Comparison of ENCODE assay signal across 19 cellular contexts in the genomic region with DNA sequence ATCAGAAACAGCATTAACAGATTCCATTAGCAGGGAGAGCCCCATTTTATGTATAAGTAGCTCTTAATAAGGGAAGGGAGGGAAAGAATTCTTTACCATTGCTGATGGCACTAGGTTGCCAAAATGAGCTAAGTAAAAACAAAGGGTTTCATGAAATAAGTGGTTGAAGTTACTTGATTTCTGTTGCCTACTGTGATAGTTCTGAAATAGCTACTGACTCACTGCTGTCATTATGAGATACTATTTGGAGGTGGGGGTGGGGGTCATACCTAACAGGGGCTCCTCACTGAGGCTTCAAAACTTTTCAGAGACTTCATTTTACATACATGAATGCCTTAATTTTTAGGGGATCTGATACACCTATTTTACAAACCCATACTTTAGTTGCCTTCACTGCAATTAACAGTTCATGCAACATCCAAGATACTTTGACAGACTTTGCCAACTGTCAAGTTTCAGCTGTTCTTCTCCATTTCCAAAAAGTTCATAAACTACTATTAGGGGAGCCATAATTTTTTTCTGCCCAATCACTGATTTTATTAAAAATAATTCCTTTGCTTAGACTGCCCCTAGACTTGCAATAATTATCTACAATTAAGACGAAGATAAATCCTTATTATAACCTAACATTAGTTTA. TPM values are rescaled to one million over a fixed set of nuclear protein-coding genes. Genes with fewer than 3 reads are reported as not detected.
DNase-seq lines count a peak whose midpoint lies in the region; ATAC-seq and TF ChIP-seq lines count a peak whose summit lies in the region.
"Had no signal": no experiment of that assay in that cellular context is flagged by ENCODE, and none has a peak within 500 bp of the region (broad histone marks: within the 10 kb centered on the region; RNA-seq: fewer than 3 reads in every experiment).

No MANE protein-coding gene starts in this region.

- H3K4me3 Mint-ChIP-seq in MCF 10A (ENCODE audit: unreplicated experiment), result peak overlapping the region; percentile 0
- peak overlapping the region; percentile 41 for H3K4me3 Mint-ChIP-seq in glutamatergic neuron (ENCODE audit: unreplicated experiment)
- H3K4me3 Mint-ChIP-seq: activated naive CD8-positive, alpha-beta T cell treated with anti-CD3 and anti-CD28 coated beads, Interleukin-2, amount 10 ng/mL, durations not matched to agents 7 days and 5 days; activated T-helper 1 cell treated with anti-CD3 and anti-CD28 coated beads, Interleukin-12 subunit alpha, Interleukin-12 subunit beta, Interleukin-2, Interleukin-4 antibody, amounts not matched to agents 30 ng/mL and 10 ng/mL and 1 ng/mL, durations not matched to agents 14 hours and 24 hours and 36 hours; memory B cell; natural killer cell treated with Interleukin-12 subunit alpha and Interleukin-12 subunit beta and Interleukin-15 and Interleukin-18, amount 100 ng/mL, for 72 hours; stimulated activated memory B cell treated with anti-CD40 and anti-IgM and Interleukin-4, amounts not matched to agents 10 μg/mL and 1 μg/mL and 100 μg/mL, for 72 hours had no signal

- intact Hi-C loops in MCF 10A (cut with micrococcal nuclease) (no loop called here), breast epithelium (cut with DNase I; ENCODE audit: low total_unique reads) (no loop called here), mucosa of descending colon (cut with DNase I, micrococcal nuclease) (no loop called here)

- H3K4me1 ChIP-seq in breast epithelium (no peaks in the 10 kb centered on the region), skeletal muscle tissue (ENCODE audit: control insufficient read depth in 3 of 3, insufficient read depth in 3 of 3, low read length in 3 of 3) (peaks cover 14 to 27% (median 16%) of the 10 kb centered on the region in 3 donors), mucosa of descending colon (ENCODE audit: low read depth) (no peaks in the 10 kb centered on the region)

- TF ChIP-seq CTCF in MCF 10A (IDR thresholded peaks at IDR 0.05; ENCODE audit: unreplicated experiment), result no peak
- TF ChIP-seq CTCF in breast epithelium (IDR thresholded peaks at IDR 0.05), result no peak
- no peak for TF ChIP-seq CTCF in glutamatergic neuron (IDR thresholded peaks at IDR 0.05; ENCODE audit: partially characterized antibody, unreplicated experiment)
- no peak for TF ChIP-seq CTCF in mucosa of descending colon (IDR thresholded peaks at IDR 0.05)

- CTCF ChIA-PET in MCF 10A (lab: Yijun Ruan, JAX), result interaction anchor here (0.6 to 1.2 kb wide), 7 partner anchors 10 to 583 kb away, joined by 3 to 6 read pairs (median 4); no protein-coding TSS in a partner anchor

- H3K4me3 ChIP-seq in breast epithelium (no peak overlapping the region), skeletal muscle tissue (ENCODE audit: low read length in 3 of 3) (peak overlapping the region in 2 of 3 donors; percentile 2 to 89), mucosa of descending colon (no peak overlapping the region)
- H3K4me3 ChIP-seq: esophagus squamous epithelium, thoracic aorta had no signal

- H3K27ac ChIP-seq in breast epithelium (no peak overlapping the region), skeletal muscle tissue (ENCODE audit: low read depth, low read length) (peak overlapping the region; percentile 97)
- H3K27ac ChIP-seq: esophagus squamous epithelium, thoracic aorta had no signal

- ATAC-seq in mucosa of descending colon, result no peak
- ATAC-seq: natural killer cell treated with Interleukin-12 subunit alpha and Interleukin-12 subunit beta and Interleukin-15 and Interleukin-18, amount 100 ng/mL, for 72 hours; stimulated activated memory B cell treated with anti-CD40 and anti-IgM and Interleukin-4, amounts not matched to agents 10 μg/mL and 1 μg/mL and 100 μg/mL, for 72 hours had no signal

- H3K36me3 ChIP-seq in breast epithelium, result no peaks in the 10 kb centered on the region
- H3K36me3 ChIP-seq in skeletal muscle tissue (ENCODE audit: control insufficient read depth in 3 of 3, insufficient read depth in 3 of 3, low read length in 3 of 3), result no peaks in the 10 kb centered on the region
- no peaks in the 10 kb centered on the region for H3K36me3 ChIP-seq in mucosa of descending colon (ENCODE audit: low read depth)
- H3K36me3 ChIP-seq: esophagus squamous epithelium, thoracic aorta had no signal

- H3K9me3 ChIP-seq in breast epithelium (no peaks in the 10 kb centered on the region), skeletal muscle tissue (ENCODE audit: control insufficient read depth in 3 of 3, low read length in 3 of 3) (no peaks in the 10 kb centered on the region), mucosa of descending colon (no peaks in the 10 kb centered on the region)
- H3K9me3 ChIP-seq: esophagus squamous epithelium, thoracic aorta had no signal

- H3K36me3 Mint-ChIP-seq in MCF 10A (ENCODE audit: insufficient read depth, unreplicated experiment) (peaks cover 3% of the 10 kb centered on the region), glutamatergic neuron (ENCODE audit: unreplicated experiment) (no peaks in the 10 kb centered on the region)
- H3K36me3 Mint-ChIP-seq: natural killer cell treated with Interleukin-12 subunit alpha and Interleukin-12 subunit beta and Interleukin-15 and Interleukin-18, amount 100 ng/mL, for 72 hours; stimulated activated memory B cell treated with anti-CD40 and anti-IgM and Interleukin-4, amounts not matched to agents 10 μg/mL and 1 μg/mL and 100 μg/mL, for 72 hours had no signal

- H3K27me3 Mint-ChIP-seq in MCF 10A (ENCODE audit: insufficient read depth, unreplicated experiment) (no peaks in the 10 kb centered on the region), glutamatergic neuron (ENCODE audit: unreplicated experiment) (peaks cover 3% of the 10 kb centered on the region)
- H3K27me3 Mint-ChIP-seq: memory B cell; stimulated activated memory B cell treated with anti-CD40 and anti-IgM and Interleukin-4, amounts not matched to agents 10 μg/mL and 1 μg/mL and 100 μg/mL, for 72 hours had no signal

- BruUV-seq in MCF 10A (replicated peaks; lab: Mats Ljungman, UMichigan), result no TSS peak

- H3K4me1 Mint-ChIP-seq in MCF 10A (ENCODE audit: insufficient read depth, unreplicated experiment), result peaks cover 42% of the 10 kb centered on the region
- H3K4me1 Mint-ChIP-seq in glutamatergic neuron (ENCODE audit: low read depth, unreplicated experiment), result peaks cover 29% of the 10 kb centered on the region

- H3K9ac ChIP-seq in skeletal muscle tissue (ENCODE audit: low read depth in 1 of 3, low read length in 3 of 3), result peak overlapping the region; percentile 47 to 88 (median 75)

- POLR2A ChIA-PET in MCF 10A (lab: Yijun Ruan, JAX), result interaction anchor here (0.8 to 8.4 kb wide), 4 partner anchors 10 to 272 kb away, joined by 3 to 235 read pairs (median 40); partner anchors contain the start of gene JMY

- no peaks in the 10 kb centered on the region for H3K9me3 Mint-ChIP-seq in MCF 10A (ENCODE audit: unreplicated experiment)
- peaks cover 6% of the 10 kb centered on the region for H3K9me3 Mint-ChIP-seq in glutamatergic neuron (ENCODE audit: unreplicated experiment)
- H3K9me3 Mint-ChIP-seq: activated naive CD8-positive, alpha-beta T cell treated with anti-CD3 and anti-CD28 coated beads, Interleukin-2, amount 10 ng/mL, durations not matched to agents 7 days and 5 days; activated T-helper 1 cell treated with anti-CD3 and anti-CD28 coated beads, Interleukin-12 subunit alpha, Interleukin-12 subunit beta, Interleukin-2, Interleukin-4 antibody, amounts not matched to agents 30 ng/mL and 10 ng/mL and 1 ng/mL, durations not matched to agents 14 hours and 24 hours and 36 hours; memory B cell; natural killer cell treated with Interleukin-12 subunit alpha and Interleukin-12 subunit beta and Interleukin-15 and Interleukin-18, amount 100 ng/mL, for 72 hours; stimulated activated memory B cell treated with anti-CD40 and anti-IgM and Interleukin-4, amounts not matched to agents 10 μg/mL and 1 μg/mL and 100 μg/mL, for 72 hours had no signal

- H3K27ac Mint-ChIP-seq in MCF 10A (ENCODE audit: low read depth, unreplicated experiment) (no peak overlapping the region), glutamatergic neuron (ENCODE audit: unreplicated experiment) (no peak overlapping the region)
- H3K27ac Mint-ChIP-seq: activated naive CD8-positive, alpha-beta T cell treated with anti-CD3 and anti-CD28 coated beads, Interleukin-2, amount 10 ng/mL, durations not matched to agents 7 days and 5 days; activated T-helper 1 cell treated with anti-CD3 and anti-CD28 coated beads, Interleukin-12 subunit alpha, Interleukin-12 subunit beta, Interleukin-2, Interleukin-4 antibody, amounts not matched to agents 30 ng/mL and 10 ng/mL and 1 ng/mL, durations not matched to agents 14 hours and 24 hours and 36 hours; CD14-positive monocyte; memory B cell; natural killer cell treated with Interleukin-12 subunit alpha and Interleukin-12 subunit beta and Interleukin-15 and Interleukin-18, amount 100 ng/mL, for 72 hours; stimulated activated memory B cell treated with anti-CD40 and anti-IgM and Interleukin-4, amounts not matched to agents 10 μg/mL and 1 μg/mL and 100 μg/mL, for 72 hours had no signal

- DNase-seq in MCF 10A (ENCODE audit: unreplicated experiment) (no peak), breast epithelium (ENCODE audit: low spot score in 2 of 2) (no peak), OCI-M1 (lab: John Stamatoyannopoulos, UW) (peak; percentile 38), glutamatergic neuron (no peak), mucosa of descending colon (no peak), NOMO-1 treated with dmso at 0.1 percent for 144 hours (lab: John Stamatoyannopoulos, UW; ENCODE audit: unreplicated experiment) (no peak), cerebellar cortex (ENCODE audit: low spot score) (no peak)
- DNase-seq: activated naive CD8-positive, alpha-beta T cell treated with anti-CD3 and anti-CD28 coated beads, Interleukin-2, amount 10 ng/mL, durations not matched to agents 7 days and 5 days; esophagus squamous epithelium; NCI-H1930; NCI-H446; stimulated activated CD4-positive, alpha-beta T cell treated with anti-CD3 and anti-CD28 coated beads, Interleukin-15, amount 100 ng/mL, for 24 hours had no signal

- H3K27me3 ChIP-seq in breast epithelium, result no peaks in the 10 kb centered on the region
- no peaks in the 10 kb centered on the region for H3K27me3 ChIP-seq in skeletal muscle tissue (ENCODE audit: control insufficient read depth in 3 of 3, insufficient read depth in 3 of 3, low read length in 3 of 3)
- H3K27me3 ChIP-seq: esophagus squamous epithelium had no signal

- TF ChIP-seq POLR2A in breast epithelium (IDR thresholded peaks at IDR 0.05), result no peak

RNA-seq across cellular contexts. Expression of gene HOMER1, which starts 4.6 kb away (rescaled TPM):
- total RNA-seq in MCF 10A (2022) (17.2 and 17.3 TPM in 2 replicates), breast epithelium (10 to 100 TPM in 2 of 3 donors, 1 to 10 TPM in 1; 3.2 to 26.2 (median 18.7) TPM), glutamatergic neuron (ENCODE audit: unreplicated experiment) (19.7 TPM), skeletal muscle tissue (33.9 TPM), mucosa of descending colon (1 to 10 TPM; 1.1 to 7.4 (median 2.2) TPM)

Comparison
In these comparisons a context has a peak if more than half of its experiments do, and no peak if none do; other contexts are left out.
1. H3K4me3 ChIP-seq: peak in skeletal muscle tissue (2 of 3); none in breast epithelium (0 of 3) and mucosa of descending colon (single experiment).